Comparison of ENCODE assay signal across 28 cellular contexts in genomic region chr3:194476784-194477183, GRCh38. TPM values are rescaled to one million over a fixed set of nuclear protein-coding genes. Genes with fewer than 3 reads are reported as not detected.
DNase-seq lines count a peak whose midpoint lies in the region; ATAC-seq, FAIRE-seq and TF ChIP-seq lines count a peak whose summit lies in the region.
"Had no signal": no experiment of that assay in that cellular context is flagged by ENCODE, and none has a peak within 500 bp of the region (broad histone marks: within the 10 kb centered on the region; RNA-seq: fewer than 3 reads in every experiment).

No MANE protein-coding gene starts in this region.

- no peak overlapping the region for H2AFZ ChIP-seq in K562 (ENCODE audit: low read depth, low read length)
- H2AFZ ChIP-seq: GM23248 had no signal

- peak overlapping the region; percentile 27; the same call in 1 of the 2 replicates for H3K4me2 ChIP-seq in K562 (ENCODE audit: insufficient read depth, low read length)

- TF ChIP-seq POLR2A in K562 (conservative IDR thresholded peaks at IDR 0.05), result no peak

- no peak overlapping the region for H3K9ac ChIP-seq in K562 (ENCODE audit: insufficient read depth in 1 of 2, low read depth in 2 of 2, low read length in 2 of 2)
- H3K9ac ChIP-seq: GM23248 had no signal

- ATAC-seq in K562 (peak; percentile 88), left cardiac atrium (peak; percentile 63 to 82), psoas muscle (peak; percentile 79 to 90 (median 83)), HG02938 (IDR thresholded peaks at IDR 0.05; ENCODE audit: unreplicated experiment) (no peak)
- ATAC-seq: activated CD8-positive, alpha-beta T cell treated with anti-CD3 and anti-CD28 coated beads, Interleukin-2, amount 10 ng/mL, durations not matched to agents 7 days and 5 days; naive thymus-derived CD8-positive, alpha-beta T cell; stimulated activated naive B cell treated with anti-CD40 and anti-IgM and Interleukin-4, amounts not matched to agents 10 μg/mL and 1 μg/mL and 100 μg/mL, for 72 hours had no signal

- no TSS peak for BruUV-seq in K562 (replicated peaks; lab: Mats Ljungman, UMichigan)

- 4% methylated on average over 4 of the region's 4 CpGs for WGBS in K562 (ENCODE audit: insufficient coverage, low coverage, missing lambda C conversion rate)
- 73 to 88% (median 73%) methylated on average over 4 of the region's 4 CpGs for WGBS in psoas muscle, 3 donors

- H3K27me3 ChIP-seq in K562 (ENCODE audit: control insufficient read depth in 2 of 2, insufficient read depth in 2 of 2, low read length in 2 of 2) (no peaks in the 10 kb centered on the region), psoas muscle (ENCODE audit: insufficient read depth in 3 of 3, low read length in 2 of 3) (no peaks in the 10 kb centered on the region), MG63 (no peaks in the 10 kb centered on the region)
- H3K27me3 ChIP-seq: upper lobe of left lung had no signal

- TF ChIP-seq EP300 in K562 (IDR thresholded peaks at IDR 0.05; ENCODE audit: low read length), result peak; percentile 82

- H3K9me1 ChIP-seq in K562 (ENCODE audit: control insufficient read depth, insufficient read depth, low read length), result no peaks in the 10 kb centered on the region

- peaks cover 43% of the 10 kb centered on the region; the same call in 2 of the 3 replicates for H3K36me3 ChIP-seq in K562 (ENCODE audit: control insufficient read depth, insufficient read depth, low read length)
- H3K36me3 ChIP-seq in psoas muscle (ENCODE audit: insufficient read depth in 1 of 2, low read depth in 1 of 2), result no peaks in the 10 kb centered on the region
- peaks cover 50% of the 10 kb centered on the region for H3K36me3 ChIP-seq in MG63

- in situ Hi-C loops in K562 (cut with MboI), result no loop called here

- DNase-seq in NOMO-1 (lab: John Stamatoyannopoulos, UW; ENCODE audit: unreplicated experiment in 2 of 2) (peak; percentile 42 to 48), K562 (ENCODE audit: extremely low read depth in 1 of 4, low spot score in 3 of 4) (peak; percentile 29 to 87 (median 58)), left cardiac atrium (no peak), psoas muscle (no peak), MG63 (no peak), NCI-H1417 (lab: John Stamatoyannopoulos, UW) (no peak)
- DNase-seq: activated CD4-positive, alpha-beta T cell treated with anti-CD3 and anti-CD28 coated beads for 4 hours; activated CD8-positive, alpha-beta T cell treated with anti-CD3 and anti-CD28 coated beads, Interleukin-2, amount 10 ng/mL, durations not matched to agents 7 days and 5 days; activated naive CD4-positive, alpha-beta T cell treated with anti-CD3 and anti-CD28 coated beads, Interleukin-2, amount 50 U/mL, for 16 hours; amniotic stem cell; GDM1; GM23248; HFFc6; islet precursor cell; KG1; midbrain; naive thymus-derived CD8-positive, alpha-beta T cell; NCI-H1417 treated with DMSO at 0.1 percent for 48 hours; NCI-H226; NCI-H69; stimulated activated naive B cell treated with anti-CD40 and anti-IgM and Interleukin-4, amounts not matched to agents 10 μg/mL and 1 μg/mL and 100 μg/mL, for 72 hours; SW 1271; upper lobe of left lung; WERI-Rb-1 had no signal

- FAIRE-seq in K562 (lab: Jason Lieb, UNC), result peak; percentile 82
- FAIRE-seq: HTR-8/SVneo, RCC 7860 had no signal

- H3K9me3 ChIP-seq in K562 (replicated peaks; ENCODE audit: control insufficient read depth, insufficient read depth, low read depth, low read length) (no peaks in the 10 kb centered on the region), psoas muscle (no peaks in the 10 kb centered on the region), MG63 (no peaks in the 10 kb centered on the region)
- H3K9me3 ChIP-seq: Caco-2, upper lobe of left lung had no signal

- H3K4me1 ChIP-seq in K562 (replicated peaks in 1 of 2; ENCODE audit: control insufficient read depth in 2 of 2, insufficient read depth in 2 of 2, low read length in 2 of 2) (peaks cover 0 to 31% of the 10 kb centered on the region in 2 experiments; a peak in 4 of 5 replicates), psoas muscle (peaks cover 36% of the 10 kb centered on the region)

- intact Hi-C loops in K562 (cut with micrococcal nuclease) (no loop called here), left cardiac atrium (cut with DNase I) (loop anchor here in 1 of 2 donors (5.0 kb wide), 1 partner anchor 111 kb away; no protein-coding TSS in a partner anchor), psoas muscle (cut with DNase I) (no loop called here)

- POLR2A ChIA-PET in K562 (lab: Yijun Ruan, JAX), result interaction anchor here (0.7 kb wide), 2 partner anchors 9 to 181 kb away, joined by 3 read pairs; no protein-coding TSS in a partner anchor

- H4K20me1 ChIP-seq in K562 (replicated peaks; ENCODE audit: control insufficient read depth, insufficient read depth, low read length), result peaks cover 34% of the 10 kb centered on the region; the same call in 1 of the 2 replicates

- H3K79me2 ChIP-seq in K562 (ENCODE audit: control insufficient read depth, insufficient read depth, low read length), result peaks cover 98% of the 10 kb centered on the region

- TF ChIP-seq CTCF in K562 (IDR thresholded peaks at IDR 0.05 in 2 of 3, conservative IDR thresholded peaks at IDR 0.05 in 1 of 3; ENCODE audit: insufficient read depth in 2 of 3, low read depth in 1 of 3, low read length in 3 of 3), result no peak
- no peak for TF ChIP-seq CTCF in psoas muscle (IDR thresholded peaks at IDR 0.05)

- CTCF ChIA-PET in K562 (lab: Yijun Ruan, JAX; ENCODE audit: low intra/inter-chr PET ratio), result interaction anchor here (0.7 kb wide), 1 partner anchor 97 kb away, joined by 3 read pairs; no protein-coding TSS in a partner anchor

- TF ChIP-seq RAD21 in K562 (CRISPR knock-in tag; conservative IDR thresholded peaks at IDR 0.05 in 1 of 2, IDR thresholded peaks at IDR 0.05 in 1 of 2), result no peak; a peak in 1 of 4 replicates

- H3K27ac ChIP-seq in K562 (ENCODE audit: extremely low read depth, low read depth, low read length) (no peak overlapping the region; the same call in 2 of the 3 replicates), psoas muscle (no peak overlapping the region)
- H3K27ac ChIP-seq: upper lobe of left lung, WERI-Rb-1 had no signal

- no peak overlapping the region for H3K4me3 ChIP-seq in K562
- no peak overlapping the region for H3K4me3 ChIP-seq in psoas muscle
- no peak overlapping the region for H3K4me3 ChIP-seq in MG63
- H3K4me3 ChIP-seq: GM23248, upper lobe of left lung had no signal

TF ChIP-seq in K562, 482 proteins besides CTCF, POLR2A, EP300 and RAD21 (continues in another document):
- TF ChIP-seq ZBTB2 (IDR thresholded peaks at IDR 0.05) (no peak), HMGXB4 (CRISPR knock-in tag; IDR thresholded peaks at IDR 0.05) (no peak), RBBP5 (IDR thresholded peaks at IDR 0.05; ENCODE audit: borderline replicate concordance, insufficient read depth, low read length, poor library complexity, severe bottlenecking) (no peak), MEF2D (tag; conservative IDR thresholded peaks at IDR 0.05; ENCODE audit: low read depth) (no peak), CHD2 (IDR thresholded peaks at IDR 0.05; ENCODE audit: low read depth, low read length) (no peak), ZNF212 (CRISPR knock-in tag; IDR thresholded peaks at IDR 0.05) (no peak), ZNF766 (CRISPR knock-in tag; conservative IDR thresholded peaks at IDR 0.05) (peak; percentile 51; the same call in 1 of the 2 replicates)

RNA-seq across cellular contexts. Expression of gene ATP13A3, which starts 10.0 kb away (rescaled TPM):
- total RNA-seq in K562 (2011; cell fraction: chromatin; rRNA removed; ENCODE audit: low replicate concordance), result 187 and 569 TPM in 2 replicates
- 75.4 and 99.2 TPM in 2 replicates for total RNA-seq in K562 (2011; cell fraction: nucleolus; rRNA removed)
- 212 and 321 TPM in 2 replicates for total RNA-seq in K562 (2011; cell fraction: nucleoplasm; rRNA removed)
- total RNA-seq in K562 (2014; rRNA removed), result 72.3 and 86.6 TPM in 2 replicates
- total RNA-seq in K562 (2014; rRNA removed; fragmentation: Illumina TruSeq; extraction: Trizol), result 116 and 120 TPM in 2 replicates
- 87.3 and 95.8 TPM in 2 replicates for total RNA-seq in K562 (2015; rRNA removed; fragmentation: Illumina TruSeq; extraction: Trizol)
- total RNA-seq in K562 (2021), result 85.4 and 95.2 TPM in 2 replicates
- 99.4 and 135 TPM in 2 replicates for polyA plus RNA-seq in K562 (2011; rRNA removed)
- 14.3 and 36.7 TPM in 2 replicates for polyA plus RNA-seq in K562 (2011; cell fraction: cytosol; rRNA removed)
- 52.7 and 77.5 TPM in 2 replicates for polyA plus RNA-seq in K562 (2011; cell fraction: nucleus; rRNA removed)
- 35.4 and 37.3 TPM in 2 replicates for polyA plus RNA-seq in K562 (2012)
- polyA plus RNA-seq in K562 (2014; fragmentation: Illumina TruSeq; extraction: Trizol), result 65.9 and 77.7 TPM in 2 replicates
- 10 to 100 TPM; 16.6 to 16.8 TPM for polyA plus RNA-seq in K562 (2014; fragmentation: Nextera tagmentation; extraction: Ambion mirVana)
- polyA plus RNA-seq in K562 (2014; rRNA removed), result 46.2 and 54.7 TPM in 2 replicates
- polyA minus RNA-seq in K562 (2011; rRNA and poly(A)+ RNA removed), result 360 and 406 TPM in 2 replicates
- 76.2 and 93.9 TPM in 2 replicates for polyA minus RNA-seq in K562 (2011; cell fraction: cytosol; rRNA and poly(A)+ RNA removed)
- 87.1 and 158 TPM in 2 replicates for polyA minus RNA-seq in K562 (2011; cell fraction: nucleus; rRNA and poly(A)+ RNA removed)
- 100 to 1,000 TPM in 1 of 2 donors, 10 to 100 TPM in 1; 86.7 to 182 TPM for total RNA-seq in left cardiac atrium
- 10 to 100 TPM; 29.0 to 72.7 (median 50.3) TPM for total RNA-seq in psoas muscle
- polyA plus RNA-seq in psoas muscle, result 10 to 100 TPM; 10.4 to 59.1 (median 25.3) TPM
- 76.9 and 103 TPM in 2 replicates for total RNA-seq in MG63 (2014; rRNA removed; shearing (Covaris generic); ENCODE audit: low replicate concordance)

Comparison
In these comparisons a context has a peak if more than half of its experiments do, and no peak if none do; other contexts are left out.
1. DNase-seq: peak in NOMO-1 (2 of 2) and K562 (4 of 4); none in left cardiac atrium (single experiment), psoas muscle (0 of 2), MG63 (single experiment) and NCI-H1417 (0 of 3).